9 cellular contexts compared by ENCODE assay signal in genomic region chr16:785563-786535, GRCh38. TPM values are rescaled to one million over a fixed set of nuclear protein-coding genes. Genes with fewer than 3 reads are reported as not detected.
A peak's percentile ranks its signal among the peaks of the same experiment; 100 is the strongest.
DNase-seq lines count a peak whose midpoint lies in the region; ATAC-seq, FAIRE-seq and TF ChIP-seq lines count a peak whose summit lies in the region.
"Had no signal": no experiment of that assay in that cellular context is flagged by ENCODE, and none has a peak within 500 bp of the region (broad histone marks: within the 10 kb centered on the region; RNA-seq: fewer than 3 reads in every experiment).

No MANE protein-coding gene starts in this region.

- intact Hi-C loops in activated CD8-positive, alpha-beta T cell treated with anti-CD3 and anti-CD28 coated beads for 36 hours (cut with micrococcal nuclease) = loop anchor here (2.0 kb wide), 1 partner anchor 73 kb away; no protein-coding TSS in a partner anchor

- peak overlapping the region; percentile 48 for H3K4me3 Mint-ChIP-seq in activated CD8-positive, alpha-beta T cell treated with anti-CD3 and anti-CD28 coated beads for 36 hours

- peak; percentile 48 for TF ChIP-seq CTCF in D721Med (IDR thresholded peaks at IDR 0.05; ENCODE audit: insufficient read depth, missing control alignments)
- peak; percentile 87 for TF ChIP-seq CTCF in activated CD8-positive, alpha-beta T cell treated with anti-CD3 and anti-CD28 coated beads for 36 hours (IDR thresholded peaks at IDR 0.05)

- peaks cover 9% of the 10 kb centered on the region for H3K36me3 Mint-ChIP-seq in activated CD8-positive, alpha-beta T cell treated with anti-CD3 and anti-CD28 coated beads for 36 hours (ENCODE audit: low read depth)

- DNase-seq in D721Med (ENCODE audit: insufficient read length, low spot score) (peak; percentile 86), MV-4-11 (lab: John Stamatoyannopoulos, UW) (peak; percentile 20), dermis microvascular lymphatic vessel endothelial cell (ENCODE audit: low read depth in 2 of 2) (peak; percentile 18 to 58), medulla oblongata (ENCODE audit: extremely low spot score) (peak; percentile 40)
- DNase-seq in activated CD8-positive, alpha-beta T cell treated with anti-CD3 and anti-CD28 coated beads for 36 hours = peak; percentile 86
- DNase-seq in stimulated activated CD8-positive, alpha-beta memory T cell treated with anti-CD3 and anti-CD28 coated beads, Interleukin-2, amount 100 ng/mL, for 1 hour (ENCODE audit: low read depth in 2 of 2) = peak; percentile 35 to 62

- peaks cover 5% of the 10 kb centered on the region for H3K4me1 Mint-ChIP-seq in activated CD8-positive, alpha-beta T cell treated with anti-CD3 and anti-CD28 coated beads for 36 hours (ENCODE audit: low read depth)

- no peaks in the 10 kb centered on the region for H3K9me3 Mint-ChIP-seq in activated CD8-positive, alpha-beta T cell treated with anti-CD3 and anti-CD28 coated beads for 36 hours

- CTCF ChIA-PET in activated CD8-positive, alpha-beta T cell treated with anti-CD3 and anti-CD28 coated beads for 36 hours (lab: Charles Lee) = interaction anchor here (0.7 to 7.7 kb wide), 23 partner anchors 9 to 270 kb away, joined by 3 to 149 read pairs (median 4); partner anchors contain the start of genes CCDC78, CIAO3 and METRN

- POLR2A ChIA-PET in activated CD8-positive, alpha-beta T cell treated with anti-CD3 and anti-CD28 coated beads for 36 hours (lab: Charles Lee) = interaction anchor here (0.9 to 2.0 kb wide), 6 partner anchors 18 to 70 kb away, joined by 3 to 7 read pairs (median 4); no protein-coding TSS in a partner anchor

- H3K27me3 Mint-ChIP-seq in activated CD8-positive, alpha-beta T cell treated with anti-CD3 and anti-CD28 coated beads for 36 hours = no peaks in the 10 kb centered on the region

- ATAC-seq in activated CD8-positive, alpha-beta T cell treated with anti-CD3 and anti-CD28 coated beads for 36 hours = no peak
- no peak for ATAC-seq in HG03108 (IDR thresholded peaks at IDR 0.05; ENCODE audit: unreplicated experiment)
- no peak for ATAC-seq in GM21360 (IDR thresholded peaks at IDR 0.05; ENCODE audit: unreplicated experiment)

- H3K27ac Mint-ChIP-seq in activated CD8-positive, alpha-beta T cell treated with anti-CD3 and anti-CD28 coated beads for 36 hours = no peak overlapping the region

- FAIRE-seq in D721Med (lab: Jason Lieb, UNC) = no peak

RNA-seq across cellular contexts. Expression of gene RPUSD1, which starts 2.3 kb away (rescaled TPM):
- total RNA-seq in activated CD8-positive, alpha-beta T cell treated with anti-CD3 and anti-CD28 coated beads for 36 hours = 10 to 100 TPM; 17.1 to 18.1 TPM
- 22.2 and 29.8 TPM in 2 replicates for total RNA-seq in dermis microvascular lymphatic vessel endothelial cell

RNA-seq across cellular contexts. Expression of gene CHTF18, which starts 2.6 kb away (rescaled TPM):
- total RNA-seq in activated CD8-positive, alpha-beta T cell treated with anti-CD3 and anti-CD28 coated beads for 36 hours = 100 to 1,000 TPM in 1 of 2 experiments, 10 to 100 TPM in 1; 95.6 to 115 TPM
- 8.0 and 9.9 TPM in 2 replicates for total RNA-seq in dermis microvascular lymphatic vessel endothelial cell

RNA-seq across cellular contexts. Expression of gene GNG13, which starts 14.7 kb away (rescaled TPM):
- total RNA-seq in activated CD8-positive, alpha-beta T cell treated with anti-CD3 and anti-CD28 coated beads for 36 hours = not detected
- total RNA-seq in dermis microvascular lymphatic vessel endothelial cell = not detected in 2 replicates
- total RNA-seq: RPMI7951 had no signal

RNA-seq across cellular contexts. Expression of gene MSLN, which starts 25.3 kb away (rescaled TPM):
- total RNA-seq in activated CD8-positive, alpha-beta T cell treated with anti-CD3 and anti-CD28 coated beads for 36 hours = not detected
- 0.25 and 0.39 TPM in 2 replicates for total RNA-seq in dermis microvascular lymphatic vessel endothelial cell
- total RNA-seq: RPMI7951 had no signal

RNA-seq across cellular contexts. Expression of gene CIAO3, which starts 45.1 kb away (rescaled TPM):
- 10 to 100 TPM; 21.3 to 25.0 TPM for total RNA-seq in activated CD8-positive, alpha-beta T cell treated with anti-CD3 and anti-CD28 coated beads for 36 hours
- total RNA-seq in dermis microvascular lymphatic vessel endothelial cell = 23.2 and 34.6 TPM in 2 replicates

Comparison
In these comparisons a context has a peak if more than half of its experiments do, and no peak if none do; other contexts are left out.
1. DNase-seq: peak in every context shown above with its lines; median percentile 86 in D721Med; 86 in activated CD8-positive, alpha-beta T cell treated with anti-CD3 and anti-CD28 coated beads for 36 hours; 48 in stimulated activated CD8-positive, alpha-beta memory T cell treated with anti-CD3 and anti-CD28 coated beads, Interleukin-2, amount 100 ng/mL, for 1 hour; 40 in medulla oblongata; 38 in dermis microvascular lymphatic vessel endothelial cell; 20 in MV-4-11.